Comparison of ENCODE assay signal across 24 cellular contexts in genomic region chr11:47278058-47278457, GRCh38. TPM values are rescaled to one million over a fixed set of nuclear protein-coding genes. Genes with fewer than 3 reads are reported as not detected.
DNase-seq lines count a peak whose midpoint lies in the region; ATAC-seq and TF ChIP-seq lines count a peak whose summit lies in the region.
"Had no signal": no experiment of that assay in that cellular context is flagged by ENCODE, and none has a peak within 500 bp of the region (broad histone marks: within the 10 kb centered on the region; RNA-seq: fewer than 3 reads in every experiment).

No MANE protein-coding gene starts in this region.

- TF ChIP-seq CTCF in left ventricle myocardium inferior (IDR thresholded peaks at IDR 0.05; ENCODE audit: borderline replicate concordance) (no peak), adrenal gland (IDR thresholded peaks at IDR 0.05) (no peak), fibroblast of pulmonary artery (IDR thresholded peaks at IDR 0.05; ENCODE audit: low read length, missing control alignments) (no peak)

- H3K4me3 ChIP-seq in left ventricle myocardium inferior (no peak overlapping the region), adrenal gland (no peak overlapping the region), fibroblast of pulmonary artery (replicated peaks; ENCODE audit: low read depth, low read length) (no peak overlapping the region)
- H3K4me3 ChIP-seq: BLaER1 treated with 17β-estradiol and CSF1 and Interleukin-3, amounts not matched to agents 10 nM and 100 nM; HAP-1 had no signal

- H3K27me3 ChIP-seq in left ventricle myocardium inferior (ENCODE audit: low read depth) (no peaks in the 10 kb centered on the region), adrenal gland (no peaks in the 10 kb centered on the region)
- H3K27me3 ChIP-seq: BLaER1 treated with 17β-estradiol and CSF1 and Interleukin-3, amounts not matched to agents 10 nM and 100 nM had no signal

- no peak for TF ChIP-seq POLR2A in adrenal gland (IDR thresholded peaks at IDR 0.05)

- H3K9me3 ChIP-seq in left ventricle myocardium inferior (replicated peaks) (no peaks in the 10 kb centered on the region), adrenal gland (replicated peaks in 1 of 3) (no peaks in the 10 kb centered on the region)
- H3K9me3 ChIP-seq: BLaER1 treated with 17β-estradiol and CSF1 and Interleukin-3, amounts not matched to agents 10 nM and 100 nM; Caco-2; HAP-1 had no signal

- no peak for DNase-seq in left ventricle myocardium inferior
- no peak for DNase-seq in Right ventricle myocardium superior
- peak in 4 of 7 donors; percentile 13 to 52 (median 36) for DNase-seq in adrenal gland
- DNase-seq in fibroblast of pulmonary artery (ENCODE audit: low read depth): peak; percentile 47
- DNase-seq in NCI-H1930 (lab: John Stamatoyannopoulos, UW): no peak
- no peak for DNase-seq in putamen (ENCODE audit: low spot score)
- DNase-seq: AML-193; Caco-2; CD4-positive, alpha-beta T cell; GOT3; KBM-7; MV-4-11; NCI-H1105 treated with DMSO at 0.1 percent for 48 hours; NCI-H146; NCI-H2029; NCI-H446; NCI-H524 treated with DMSO at 0.1 percent for 48 hours; NCI-H82; NK-92 treated with Interleukin-12 subunit alpha and Interleukin-12 subunit beta, amount 100 ng/mL, for 24 hours; RPMI8226; SHP77 had no signal

- H3K4me1 ChIP-seq in left ventricle myocardium inferior (peaks cover 46% of the 10 kb centered on the region), adrenal gland (replicated peaks in 1 of 2) (peaks cover 5 to 21% of the 10 kb centered on the region in 2 donors)
- H3K4me1 ChIP-seq: Caco-2, HAP-1 had no signal

- peak overlapping the region; percentile 44 for H3K27ac ChIP-seq in left ventricle myocardium inferior (replicated peaks)
- peak overlapping the region; percentile 39 to 71 (median 56) for H3K27ac ChIP-seq in adrenal gland
- H3K27ac ChIP-seq: BLaER1 treated with 17β-estradiol and CSF1 and Interleukin-3, amounts not matched to agents 10 nM and 100 nM had no signal

- 61 to 67% (median 65%) methylated on average over 3 of the region's 3 CpGs for WGBS in adrenal gland, 4 donors

- peaks cover 89% of the 10 kb centered on the region for H3K36me3 ChIP-seq in left ventricle myocardium inferior
- peaks cover 0 to 90% of the 10 kb centered on the region in 2 donors for H3K36me3 ChIP-seq in adrenal gland (replicated peaks in 1 of 2)

- intact Hi-C loops in left ventricle myocardium inferior (cut with micrococcal nuclease): no loop called here
- intact Hi-C loops in Right ventricle myocardium superior (cut with DNase I): no loop called here
- intact Hi-C loops in adrenal gland (cut with DNase I): no loop called here

- ATAC-seq in Right ventricle myocardium superior (ENCODE audit: poor library complexity): no peak
- ATAC-seq in GM19328 (IDR thresholded peaks at IDR 0.05; ENCODE audit: unreplicated experiment): no peak

RNA-seq across cellular contexts. Expression of gene MADD, which starts 8.1 kb away (rescaled TPM):
- total RNA-seq in left ventricle myocardium inferior (40.9 TPM), Right ventricle myocardium superior (39.7 TPM), adrenal gland (10 to 100 TPM; 38.8 to 83.0 (median 55.5) TPM)
- polyA plus RNA-seq in adrenal gland: 10 to 100 TPM; 33.4 to 48.9 (median 45.9) TPM

RNA-seq across cellular contexts. Expression of gene NR1H3, which starts 20.3 kb away (rescaled TPM):
- total RNA-seq in left ventricle myocardium inferior (11.7 TPM), Right ventricle myocardium superior (19.1 TPM), adrenal gland (10 to 100 TPM; 23.7 to 76.3 (median 47.2) TPM)
- polyA plus RNA-seq in adrenal gland: 100 to 1,000 TPM in 1 of 3 donors, 10 to 100 TPM in 2; 15.4 to 246 (median 75.8) TPM

RNA-seq across cellular contexts. Expression of gene ACP2, which starts 29.4 kb away (rescaled TPM):
- total RNA-seq in left ventricle myocardium inferior: 17.7 TPM
- 18.4 TPM for total RNA-seq in Right ventricle myocardium superior
- total RNA-seq in adrenal gland: 100 to 1,000 TPM in 4 of 8 donors, 10 to 100 TPM in 4; 64.6 to 127 (median 92.4) TPM
- polyA plus RNA-seq in adrenal gland: 10 to 100 TPM; 39.8 to 59.7 (median 58.2) TPM

Comparison
In these comparisons a context has a peak if more than half of its experiments do, and no peak if none do; other contexts are left out.
1. DNase-seq: peak in adrenal gland (4 of 7) and fibroblast of pulmonary artery (single experiment); none in left ventricle myocardium inferior (single experiment), Right ventricle myocardium superior (single experiment), NCI-H1930 (0 of 2) and putamen (single experiment).